ENCODE assay signal across 1 cellular context in the genomic region with DNA sequence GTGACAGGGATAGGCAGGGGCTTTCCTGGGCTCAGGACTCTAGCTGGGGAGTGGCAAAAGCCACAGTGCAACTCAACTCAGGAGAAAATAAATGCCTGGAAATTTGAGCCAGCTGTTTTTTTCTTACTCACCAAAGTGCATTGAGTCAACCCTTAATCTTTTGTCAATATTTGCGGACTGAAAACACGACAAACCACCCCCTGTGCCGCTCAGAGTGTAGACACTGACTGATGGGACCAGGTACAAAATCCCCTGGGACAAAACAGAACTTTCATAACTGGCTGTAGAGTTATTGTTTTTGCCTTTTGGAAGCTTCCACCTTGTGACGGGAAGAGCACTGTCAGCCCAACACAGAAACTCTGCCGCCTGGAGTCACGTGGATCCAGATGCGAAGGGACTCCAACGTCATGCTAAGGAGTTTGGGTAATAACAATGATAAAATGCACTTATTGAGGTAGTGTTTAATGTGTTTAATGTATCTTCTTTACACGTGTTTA.
A peak's percentile ranks its signal among the peaks of the same experiment; 100 is the strongest.
TF ChIP-seq lines count a peak whose summit lies in the region.

No MANE protein-coding gene starts in this region.

TF ChIP-seq in HEK293, 187 proteins besides CTCF, POLR2A, EP300 and RAD21 (continued from another document):
- TF ChIP-seq, protein P1, sequence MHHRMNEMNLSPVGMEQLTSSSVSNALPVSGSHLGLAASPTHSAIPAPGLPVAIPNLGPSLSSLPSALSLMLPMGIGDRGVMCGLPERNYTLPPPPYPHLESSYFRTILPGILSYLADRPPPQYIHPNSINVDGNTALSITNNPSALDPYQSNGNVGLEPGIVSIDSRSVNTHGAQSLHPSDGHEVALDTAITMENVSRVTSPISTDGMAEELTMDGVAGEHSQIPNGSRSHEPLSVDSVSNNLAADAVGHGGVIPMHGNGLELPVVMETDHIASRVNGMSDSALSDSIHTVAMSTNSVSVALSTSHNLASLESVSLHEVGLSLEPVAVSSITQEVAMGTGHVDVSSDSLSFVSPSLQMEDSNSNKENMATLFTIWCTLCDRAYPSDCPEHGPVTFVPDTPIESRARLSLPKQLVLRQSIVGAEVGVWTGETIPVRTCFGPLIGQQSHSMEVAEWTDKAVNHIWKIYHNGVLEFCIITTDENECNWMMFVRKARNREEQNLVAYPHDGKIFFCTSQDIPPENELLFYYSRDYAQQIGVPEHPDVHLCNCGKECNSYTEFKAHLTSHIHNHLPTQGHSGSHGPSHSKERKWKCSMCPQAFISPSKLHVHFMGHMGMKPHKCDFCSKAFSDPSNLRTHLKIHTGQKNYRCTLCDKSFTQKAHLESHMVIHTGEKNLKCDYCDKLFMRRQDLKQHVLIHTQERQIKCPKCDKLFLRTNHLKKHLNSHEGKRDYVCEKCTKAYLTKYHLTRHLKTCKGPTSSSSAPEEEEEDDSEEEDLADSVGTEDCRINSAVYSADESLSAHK (tag by site-specific recombination; IDR thresholded peaks at IDR 0.05) = no peak
- TF ChIP-seq ZBTB8A (tag by site-specific recombination; IDR thresholded peaks at IDR 0.05) = no peak
- no peak for TF ChIP-seq ZNF785 (tag by site-specific recombination; IDR thresholded peaks at IDR 0.05)
- TF ChIP-seq TRIM28 (IDR thresholded peaks at IDR 0.05; ENCODE audit: borderline replicate concordance, low read length) = peak; percentile 68; the same call in 1 of the 2 replicates
- TF ChIP-seq, protein P2, sequence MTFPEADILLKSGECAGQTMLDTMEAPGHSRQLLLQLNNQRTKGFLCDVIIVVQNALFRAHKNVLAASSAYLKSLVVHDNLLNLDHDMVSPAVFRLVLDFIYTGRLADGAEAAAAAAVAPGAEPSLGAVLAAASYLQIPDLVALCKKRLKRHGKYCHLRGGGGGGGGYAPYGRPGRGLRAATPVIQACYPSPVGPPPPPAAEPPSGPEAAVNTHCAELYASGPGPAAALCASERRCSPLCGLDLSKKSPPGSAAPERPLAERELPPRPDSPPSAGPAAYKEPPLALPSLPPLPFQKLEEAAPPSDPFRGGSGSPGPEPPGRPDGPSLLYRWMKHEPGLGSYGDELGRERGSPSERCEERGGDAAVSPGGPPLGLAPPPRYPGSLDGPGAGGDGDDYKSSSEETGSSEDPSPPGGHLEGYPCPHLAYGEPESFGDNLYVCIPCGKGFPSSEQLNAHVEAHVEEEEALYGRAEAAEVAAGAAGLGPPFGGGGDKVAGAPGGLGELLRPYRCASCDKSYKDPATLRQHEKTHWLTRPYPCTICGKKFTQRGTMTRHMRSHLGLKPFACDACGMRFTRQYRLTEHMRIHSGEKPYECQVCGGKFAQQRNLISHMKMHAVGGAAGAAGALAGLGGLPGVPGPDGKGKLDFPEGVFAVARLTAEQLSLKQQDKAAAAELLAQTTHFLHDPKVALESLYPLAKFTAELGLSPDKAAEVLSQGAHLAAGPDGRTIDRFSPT (tag by site-specific recombination; IDR thresholded peaks at IDR 0.05) = no peak
- TF ChIP-seq ZNF596 (tag by site-specific recombination; IDR thresholded peaks at IDR 0.05) = no peak
- no peak for TF ChIP-seq ZNF830 (tag by site-specific recombination; IDR thresholded peaks at IDR 0.05; ENCODE audit: low read depth)
- no peak for TF ChIP-seq ZNF514 (tag by site-specific recombination; IDR thresholded peaks at IDR 0.05)
- TF ChIP-seq ZNF155 (tag by site-specific recombination; IDR thresholded peaks at IDR 0.05) = no peak
- TF ChIP-seq ZNF510 (tag by site-specific recombination; IDR thresholded peaks at IDR 0.05; ENCODE audit: insufficient replicate concordance) = no peak
- TF ChIP-seq, protein P3, sequence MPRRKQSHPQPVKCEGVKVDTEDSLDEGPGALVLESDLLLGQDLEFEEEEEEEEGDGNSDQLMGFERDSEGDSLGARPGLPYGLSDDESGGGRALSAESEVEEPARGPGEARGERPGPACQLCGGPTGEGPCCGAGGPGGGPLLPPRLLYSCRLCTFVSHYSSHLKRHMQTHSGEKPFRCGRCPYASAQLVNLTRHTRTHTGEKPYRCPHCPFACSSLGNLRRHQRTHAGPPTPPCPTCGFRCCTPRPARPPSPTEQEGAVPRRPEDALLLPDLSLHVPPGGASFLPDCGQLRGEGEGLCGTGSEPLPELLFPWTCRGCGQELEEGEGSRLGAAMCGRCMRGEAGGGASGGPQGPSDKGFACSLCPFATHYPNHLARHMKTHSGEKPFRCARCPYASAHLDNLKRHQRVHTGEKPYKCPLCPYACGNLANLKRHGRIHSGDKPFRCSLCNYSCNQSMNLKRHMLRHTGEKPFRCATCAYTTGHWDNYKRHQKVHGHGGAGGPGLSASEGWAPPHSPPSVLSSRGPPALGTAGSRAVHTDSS (tag by site-specific recombination; IDR thresholded peaks at IDR 0.05) = no peak
- no peak for TF ChIP-seq ZNF133 (tag by site-specific recombination; IDR thresholded peaks at IDR 0.05)
- peak; percentile 83 for TF ChIP-seq KLF8 (tag by site-specific recombination; IDR thresholded peaks at IDR 0.05)
- no peak for TF ChIP-seq ZNF23 (tag by site-specific recombination; IDR thresholded peaks at IDR 0.05; ENCODE audit: borderline replicate concordance)
- TF ChIP-seq, protein P4, sequence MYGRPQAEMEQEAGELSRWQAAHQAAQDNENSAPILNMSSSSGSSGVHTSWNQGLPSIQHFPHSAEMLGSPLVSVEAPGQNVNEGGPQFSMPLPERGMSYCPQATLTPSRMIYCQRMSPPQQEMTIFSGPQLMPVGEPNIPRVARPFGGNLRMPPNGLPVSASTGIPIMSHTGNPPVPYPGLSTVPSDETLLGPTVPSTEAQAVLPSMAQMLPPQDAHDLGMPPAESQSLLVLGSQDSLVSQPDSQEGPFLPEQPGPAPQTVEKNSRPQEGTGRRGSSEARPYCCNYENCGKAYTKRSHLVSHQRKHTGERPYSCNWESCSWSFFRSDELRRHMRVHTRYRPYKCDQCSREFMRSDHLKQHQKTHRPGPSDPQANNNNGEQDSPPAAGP (tag by site-specific recombination; IDR thresholded peaks at IDR 0.05) = no peak
- TF ChIP-seq KLF1 (tag by site-specific recombination; IDR thresholded peaks at IDR 0.05) = no peak
- TF ChIP-seq, protein P5, sequence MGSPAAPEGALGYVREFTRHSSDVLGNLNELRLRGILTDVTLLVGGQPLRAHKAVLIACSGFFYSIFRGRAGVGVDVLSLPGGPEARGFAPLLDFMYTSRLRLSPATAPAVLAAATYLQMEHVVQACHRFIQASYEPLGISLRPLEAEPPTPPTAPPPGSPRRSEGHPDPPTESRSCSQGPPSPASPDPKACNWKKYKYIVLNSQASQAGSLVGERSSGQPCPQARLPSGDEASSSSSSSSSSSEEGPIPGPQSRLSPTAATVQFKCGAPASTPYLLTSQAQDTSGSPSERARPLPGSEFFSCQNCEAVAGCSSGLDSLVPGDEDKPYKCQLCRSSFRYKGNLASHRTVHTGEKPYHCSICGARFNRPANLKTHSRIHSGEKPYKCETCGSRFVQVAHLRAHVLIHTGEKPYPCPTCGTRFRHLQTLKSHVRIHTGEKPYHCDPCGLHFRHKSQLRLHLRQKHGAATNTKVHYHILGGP (tag by site-specific recombination; IDR thresholded peaks at IDR 0.05) = no peak
- TF ChIP-seq ZNF571 (tag by site-specific recombination; IDR thresholded peaks at IDR 0.05) = no peak
- no peak for TF ChIP-seq ZNF555 (tag by site-specific recombination; conservative IDR thresholded peaks at IDR 0.05)
- TF ChIP-seq ZNF239 (tag by site-specific recombination; IDR thresholded peaks at IDR 0.05) = no peak
- peak; percentile 43; the same call in 1 of the 2 replicates for TF ChIP-seq ZNF600 (tag by site-specific recombination; IDR thresholded peaks at IDR 0.05)
- TF ChIP-seq ZNF530 (tag by site-specific recombination; IDR thresholded peaks at IDR 0.05; ENCODE audit: low read depth) = no peak
- TF ChIP-seq, protein P6, sequence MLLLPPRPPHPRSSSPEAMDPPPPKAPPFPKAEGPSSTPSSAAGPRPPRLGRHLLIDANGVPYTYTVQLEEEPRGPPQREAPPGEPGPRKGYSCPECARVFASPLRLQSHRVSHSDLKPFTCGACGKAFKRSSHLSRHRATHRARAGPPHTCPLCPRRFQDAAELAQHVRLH (tag by site-specific recombination; IDR thresholded peaks at IDR 0.05) = no peak
- TF ChIP-seq ZNF184 (tag by site-specific recombination; IDR thresholded peaks at IDR 0.05) = peak; percentile 59; the same call in 1 of the 2 replicates
- TF ChIP-seq ZNF324 (tag by site-specific recombination; IDR thresholded peaks at IDR 0.05) = 0 out of 2 replicates have a peak, but pooled peaks have one; percentile 23
- no peak for TF ChIP-seq ZNF701 (tag by site-specific recombination; IDR thresholded peaks at IDR 0.05)
- peak; percentile 91 for TF ChIP-seq WT1 (tag by site-specific recombination; IDR thresholded peaks at IDR 0.05)
- no peak for TF ChIP-seq ZNF768 (tag by site-specific recombination; IDR thresholded peaks at IDR 0.05)
- 0 out of 2 replicates have a peak, but pooled peaks have one; percentile 55 for TF ChIP-seq ZNF24 (tag by site-specific recombination; IDR thresholded peaks at IDR 0.05)
- TF ChIP-seq, protein P7, sequence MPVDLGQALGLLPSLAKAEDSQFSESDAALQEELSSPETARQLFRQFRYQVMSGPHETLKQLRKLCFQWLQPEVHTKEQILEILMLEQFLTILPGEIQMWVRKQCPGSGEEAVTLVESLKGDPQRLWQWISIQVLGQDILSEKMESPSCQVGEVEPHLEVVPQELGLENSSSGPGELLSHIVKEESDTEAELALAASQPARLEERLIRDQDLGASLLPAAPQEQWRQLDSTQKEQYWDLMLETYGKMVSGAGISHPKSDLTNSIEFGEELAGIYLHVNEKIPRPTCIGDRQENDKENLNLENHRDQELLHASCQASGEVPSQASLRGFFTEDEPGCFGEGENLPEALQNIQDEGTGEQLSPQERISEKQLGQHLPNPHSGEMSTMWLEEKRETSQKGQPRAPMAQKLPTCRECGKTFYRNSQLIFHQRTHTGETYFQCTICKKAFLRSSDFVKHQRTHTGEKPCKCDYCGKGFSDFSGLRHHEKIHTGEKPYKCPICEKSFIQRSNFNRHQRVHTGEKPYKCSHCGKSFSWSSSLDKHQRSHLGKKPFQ (tag by site-specific recombination; IDR thresholded peaks at IDR 0.05) = peak; percentile 12; the same call in 1 of the 2 replicates
- TF ChIP-seq ZNF621 (tag by site-specific recombination; IDR thresholded peaks at IDR 0.05) = no peak
- TF ChIP-seq SP7 (tag by site-specific recombination; IDR thresholded peaks at IDR 0.05) = peak; percentile 49; the same call in 1 of the 2 replicates
- TF ChIP-seq ZBTB1 (tag by site-specific recombination; IDR thresholded peaks at IDR 0.05) = peak; percentile 60; the same call in 1 of the 2 replicates
- no peak for TF ChIP-seq ZNF560 (tag by site-specific recombination; IDR thresholded peaks at IDR 0.05; ENCODE audit: borderline replicate concordance)
- 0 out of 2 replicates have a peak, but pooled peaks have one; percentile 46 for TF ChIP-seq ZSCAN23 (tag by site-specific recombination; IDR thresholded peaks at IDR 0.05)
- TF ChIP-seq ZNF214 (tag by site-specific recombination; IDR thresholded peaks at IDR 0.05; ENCODE audit: borderline replicate concordance) = no peak
- TF ChIP-seq OSR2 (tag by site-specific recombination; IDR thresholded peaks at IDR 0.05) = peak; percentile 22; the same call in 1 of the 2 replicates
- no peak for TF ChIP-seq SP2 (tag by site-specific recombination; IDR thresholded peaks at IDR 0.05)
- peak; percentile 45; the same call in 1 of the 2 replicates for TF ChIP-seq KLF10 (tag by site-specific recombination; IDR thresholded peaks at IDR 0.05)
- peak; percentile 44; the same call in 1 of the 2 replicates for TF ChIP-seq ZXDB (tag by site-specific recombination; IDR thresholded peaks at IDR 0.05)
TF ChIP-seq in HEK293: peak in this region for 36.
